In genomic region chr1:193115629-193116227, GRCh38 we compare ENCODE assay signal across 1 cellular context.
TF ChIP-seq lines count a peak whose summit lies in the region.

No MANE protein-coding gene starts in this region.

TF ChIP-seq in endothelial cell of umbilical vein, 7 proteins besides CTCF, POLR2A, EP300 and RAD21:
- TF ChIP-seq MYC (IDR thresholded peaks at IDR 0.05; ENCODE audit: low read depth, low read length) = no peak
- TF ChIP-seq JUN (IDR thresholded peaks at IDR 0.05; ENCODE audit: borderline replicate concordance, insufficient read depth, insufficient read length, low read depth) = peak; percentile 75
- TF ChIP-seq FOS (IDR thresholded peaks at IDR 0.05; ENCODE audit: borderline replicate concordance, insufficient read depth, low read length) = peak; percentile 98
- TF ChIP-seq MAX (IDR thresholded peaks at IDR 0.05; ENCODE audit: insufficient read depth, insufficient read length) = no peak
- TF ChIP-seq POLR2AphosphoS5 (IDR thresholded peaks at IDR 0.05; ENCODE audit: insufficient read depth, low read depth, low read length) = peak; percentile 34
- no peak for TF ChIP-seq GATA2 (IDR thresholded peaks at IDR 0.05; ENCODE audit: insufficient read depth, insufficient read length, low read depth, low read length)
- TF ChIP-seq EZH2 (IDR thresholded peaks at IDR 0.05; ENCODE audit: borderline replicate concordance, low read depth, low read length, severe bottlenecking) = no peak
